20 cellular contexts compared by ENCODE assay signal in the genomic region with DNA sequence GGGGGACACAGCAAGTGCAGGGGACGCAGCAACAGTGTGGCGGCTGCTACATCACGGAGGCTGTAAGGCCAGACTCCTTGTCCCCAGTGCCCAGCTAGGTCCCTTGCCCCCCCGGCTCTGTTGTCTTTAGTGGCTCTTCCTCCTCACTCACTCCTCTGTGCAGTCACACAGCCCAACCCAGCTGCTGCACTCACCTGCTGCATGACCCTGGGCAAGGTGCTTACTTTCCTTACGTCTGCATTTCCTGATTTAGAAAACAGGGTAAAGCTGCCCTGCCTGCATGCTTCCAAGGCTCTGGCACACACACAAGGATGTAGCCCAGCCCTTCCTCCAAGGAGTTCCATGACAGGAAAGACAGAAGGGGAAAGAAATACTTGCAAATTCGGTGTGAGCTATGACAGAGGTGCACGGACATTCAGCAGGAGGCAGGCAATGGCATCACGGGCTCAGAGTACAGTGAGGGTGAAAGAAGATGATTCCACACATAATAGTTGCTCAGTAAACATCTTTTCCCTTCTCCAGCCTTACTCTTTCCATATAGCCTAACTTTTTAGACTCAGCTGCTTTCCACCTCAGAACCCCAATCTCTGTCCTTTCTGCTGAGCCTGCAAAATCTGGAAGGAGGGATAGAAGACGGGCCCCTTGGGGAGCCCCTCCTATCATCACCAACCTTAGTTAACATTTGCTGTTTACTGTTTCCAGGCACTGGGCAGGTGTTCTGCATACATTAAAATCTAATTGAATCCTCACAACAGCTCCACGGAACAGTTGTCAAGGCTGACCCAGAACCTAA.
"Had no signal": no experiment of that assay in that cellular context is flagged by ENCODE, and none has a peak within 500 bp of the region (broad histone marks: within the 10 kb centered on the region; RNA-seq: fewer than 3 reads in every experiment).

No MANE protein-coding gene starts in this region.

- FAIRE-seq: endometrium, kidney had no signal

- H3K27ac ChIP-seq: thoracic aorta, upper lobe of left lung had no signal

- ATAC-seq: left lobe of liver; sciatic nerve; stimulated activated naive B cell treated with anti-CD40 and anti-IgM and Interleukin-4, amounts not matched to agents 10 μg/mL and 1 μg/mL and 100 μg/mL, for 72 hours had no signal

- H3K4me2 ChIP-seq: smooth muscle cell had no signal

- H3K4me3 ChIP-seq: lung, smooth muscle cell, thoracic aorta, upper lobe of left lung had no signal

- H3K9me3 ChIP-seq: thoracic aorta, upper lobe of left lung had no signal

- H3K27me3 ChIP-seq: upper lobe of left lung had no signal

- DNase-seq: activated CD4-positive, alpha-beta T cell treated with anti-CD3 and anti-CD28 coated beads for 1 hour; activated gamma-delta T cell treated with Interleukin-2 at 50 U/mL for 16 hours; activated T-cell treated with anti-CD3 and anti-CD28 coated beads, Interleukin-2, amount 50 U/mL, for 1 hour; aorta; effector CD4-positive, alpha-beta T cell; foreskin fibroblast; kidney; nephron progenitor cell; occipital lobe; stimulated activated CD4-positive, alpha-beta T cell treated with anti-CD3 and anti-CD28 coated beads, Interleukin-2, amount 100 ng/mL, for 48 hours; stimulated activated CD8-positive, alpha-beta memory T cell treated with anti-CD3 and anti-CD28 coated beads, Interleukin-4, amount 100 ng/mL, for 48 hours; stimulated activated naive B cell treated with anti-CD40 and anti-IgM and Interleukin-4, amounts not matched to agents 10 μg/mL and 1 μg/mL and 100 μg/mL, for 72 hours; T-helper 1 cell; upper lobe of left lung had no signal

- H3K36me3 ChIP-seq: thoracic aorta, upper lobe of left lung had no signal

- H3K4me1 ChIP-seq: upper lobe of left lung had no signal
